In the genomic region with DNA sequence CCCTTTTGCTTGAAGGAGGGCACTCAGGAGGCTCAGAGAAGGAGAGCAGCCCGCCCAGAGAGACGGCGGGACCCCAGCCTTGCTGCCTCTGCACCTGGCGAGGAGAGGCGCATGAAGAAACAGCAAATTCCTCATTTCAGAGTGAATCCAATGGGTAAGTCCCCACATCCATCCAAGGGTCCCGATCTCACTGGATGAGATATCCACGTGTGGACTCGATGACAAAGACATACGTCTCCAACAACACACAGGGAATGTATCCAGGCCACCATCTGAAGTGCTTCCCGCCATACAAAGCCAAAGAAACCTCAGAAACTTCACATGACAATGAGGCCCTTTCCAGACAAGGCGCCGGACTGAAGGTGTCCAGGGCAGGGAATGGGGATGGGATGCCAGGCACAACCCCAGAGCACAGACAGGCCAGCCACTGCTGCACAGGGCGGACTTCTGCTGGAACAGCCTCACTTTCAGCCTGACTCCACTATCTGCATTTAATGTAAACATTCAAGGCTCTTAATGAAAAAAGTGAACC, we compare ENCODE assay signal across 11 cellular contexts. TPM values are rescaled to one million over a fixed set of nuclear protein-coding genes. Genes with fewer than 3 reads are reported as not detected.
A peak's percentile ranks its signal among the peaks of the same experiment; 100 is the strongest.
DNase-seq lines count a peak whose midpoint lies in the region; ATAC-seq and TF ChIP-seq lines count a peak whose summit lies in the region.
"Had no signal": no experiment of that assay in that cellular context is flagged by ENCODE, and none has a peak within 500 bp of the region (broad histone marks: within the 10 kb centered on the region; RNA-seq: fewer than 3 reads in every experiment).

No MANE protein-coding gene starts in this region.

- no peak for DNase-seq in naive thymus-derived CD4-positive, alpha-beta T cell
- DNase-seq in AML-193 (lab: John Stamatoyannopoulos, UW): no peak
- DNase-seq in cortex of kidney (lab: John Stamatoyannopoulos, UW): no peak
- no peak for DNase-seq in midbrain (lab: John Stamatoyannopoulos, UW)
- DNase-seq: NCI-H69, SJCRH30 had no signal

- CTCF ChIA-PET in naive thymus-derived CD4-positive, alpha-beta T cell (lab: Charles Lee): interaction anchor here (0.9 to 2.2 kb wide), 5 partner anchors 13 to 80 kb away, joined by 3 to 6 read pairs (median 4); partner anchors contain the start of gene CCDC88C

- no peaks in the 10 kb centered on the region for H3K9me3 ChIP-seq in naive thymus-derived CD4-positive, alpha-beta T cell (ENCODE audit: control insufficient read depth in 2 of 3, low read length in 3 of 3)
- H3K9me3 ChIP-seq: mucosa of descending colon, SJCRH30 had no signal

- peak overlapping the region; percentile 88 for H3K27ac ChIP-seq in C4-2B
- peak overlapping the region; percentile 95 for H3K27ac ChIP-seq in naive thymus-derived CD4-positive, alpha-beta T cell (ENCODE audit: low read depth, low read length)
- H3K27ac ChIP-seq: SJCRH30 had no signal

- H3K9me3 Mint-ChIP-seq in IgD-negative memory B cell: no peaks in the 10 kb centered on the region
- H3K9me3 Mint-ChIP-seq in activated naive CD8-positive, alpha-beta T cell (ENCODE audit: low read depth): no peaks in the 10 kb centered on the region
- no peaks in the 10 kb centered on the region for H3K9me3 Mint-ChIP-seq in naive thymus-derived CD4-positive, alpha-beta T cell

- POLR2A ChIA-PET in naive thymus-derived CD4-positive, alpha-beta T cell (lab: Charles Lee): interaction anchor here (0.9 to 22.3 kb wide), 7 partner anchors 12 to 86 kb away, joined by 3 to 328 read pairs (median 4); partner anchors contain the start of gene CCDC88C

- no peaks in the 10 kb centered on the region for H3K36me3 Mint-ChIP-seq in IgD-negative memory B cell
- peaks cover 5% of the 10 kb centered on the region for H3K36me3 Mint-ChIP-seq in activated naive CD8-positive, alpha-beta T cell
- peaks cover 6 to 36% (median 16%) of the 10 kb centered on the region in 5 donors for H3K36me3 Mint-ChIP-seq in naive thymus-derived CD4-positive, alpha-beta T cell

- peaks cover 40 to 63% (median 60%) of the 10 kb centered on the region in 3 donors for H3K4me1 Mint-ChIP-seq in IgD-negative memory B cell
- peaks cover 94% of the 10 kb centered on the region for H3K4me1 Mint-ChIP-seq in activated naive CD8-positive, alpha-beta T cell (ENCODE audit: low read depth)
- peaks cover 85 to 97% (median 90%) of the 10 kb centered on the region in 7 donors for H3K4me1 Mint-ChIP-seq in naive thymus-derived CD4-positive, alpha-beta T cell

- TF ChIP-seq CTCF in C4-2B (conservative IDR thresholded peaks at IDR 0.05): no peak

- peak overlapping the region; percentile 21 for H3K4me3 ChIP-seq in naive thymus-derived CD4-positive, alpha-beta T cell (ENCODE audit: low read length)
- H3K4me3 ChIP-seq: mucosa of descending colon, SJCRH30 had no signal

- intact Hi-C loops in naive thymus-derived CD4-positive, alpha-beta T cell (cut with micrococcal nuclease): loop anchor here in 1 of 2 donors (2.0 kb wide), 1 partner anchor 16 kb away; no protein-coding TSS in a partner anchor

- H3K27me3 Mint-ChIP-seq in IgD-negative memory B cell: no peaks in the 10 kb centered on the region
- H3K27me3 Mint-ChIP-seq in activated naive CD8-positive, alpha-beta T cell: no peaks in the 10 kb centered on the region
- H3K27me3 Mint-ChIP-seq in naive thymus-derived CD4-positive, alpha-beta T cell: no peaks in the 10 kb centered on the region

- peak overlapping the region; percentile 6 to 73 (median 71) for H3K27ac Mint-ChIP-seq in IgD-negative memory B cell
- peak overlapping the region; percentile 97 for H3K27ac Mint-ChIP-seq in activated naive CD8-positive, alpha-beta T cell
- H3K27ac Mint-ChIP-seq in naive thymus-derived CD4-positive, alpha-beta T cell: peak overlapping the region; percentile 71 to 99 (median 95)

- H3K4me1 ChIP-seq in naive thymus-derived CD4-positive, alpha-beta T cell (ENCODE audit: control insufficient read depth in 2 of 2, insufficient read depth in 2 of 2, low read length in 2 of 2): peaks cover 86 to 90% of the 10 kb centered on the region in 2 donors
- H3K4me1 ChIP-seq: SJCRH30 had no signal

- no peak for ATAC-seq in naive thymus-derived CD4-positive, alpha-beta T cell
- no peak for ATAC-seq in HG03521 (IDR thresholded peaks at IDR 0.05; ENCODE audit: unreplicated experiment)

- no peaks in the 10 kb centered on the region for H3K27me3 ChIP-seq in naive thymus-derived CD4-positive, alpha-beta T cell (ENCODE audit: control insufficient read depth in 2 of 2, insufficient read depth in 2 of 2, low read length in 2 of 2)
- H3K27me3 ChIP-seq: SJCRH30 had no signal

- peaks cover 7 to 23% (median 19%) of the 10 kb centered on the region in 3 experiments for H3K36me3 ChIP-seq in naive thymus-derived CD4-positive, alpha-beta T cell (ENCODE audit: control insufficient read depth in 2 of 3, insufficient read depth in 3 of 3, low read length in 3 of 3)
- H3K36me3 ChIP-seq: SJCRH30 had no signal

- peak overlapping the region; percentile 0 to 81 (median 34) for H3K4me3 Mint-ChIP-seq in IgD-negative memory B cell
- peak overlapping the region; percentile 81 for H3K4me3 Mint-ChIP-seq in activated naive CD8-positive, alpha-beta T cell
- H3K4me3 Mint-ChIP-seq in naive thymus-derived CD4-positive, alpha-beta T cell: peak overlapping the region; percentile 64 to 92 (median 84)

RNA-seq across cellular contexts. Expression of gene CCDC88C, which starts 14.5 kb away (rescaled TPM):
- polyA plus RNA-seq in IgD-negative memory B cell: 30.5 TPM
- total RNA-seq in naive thymus-derived CD4-positive, alpha-beta T cell: 100 to 1,000 TPM; 189 to 324 (median 277) TPM
- polyA plus RNA-seq in naive thymus-derived CD4-positive, alpha-beta T cell: 10 to 100 TPM; 23.6 to 44.9 TPM
